15 cellular contexts compared by ENCODE assay signal in the genomic region with DNA sequence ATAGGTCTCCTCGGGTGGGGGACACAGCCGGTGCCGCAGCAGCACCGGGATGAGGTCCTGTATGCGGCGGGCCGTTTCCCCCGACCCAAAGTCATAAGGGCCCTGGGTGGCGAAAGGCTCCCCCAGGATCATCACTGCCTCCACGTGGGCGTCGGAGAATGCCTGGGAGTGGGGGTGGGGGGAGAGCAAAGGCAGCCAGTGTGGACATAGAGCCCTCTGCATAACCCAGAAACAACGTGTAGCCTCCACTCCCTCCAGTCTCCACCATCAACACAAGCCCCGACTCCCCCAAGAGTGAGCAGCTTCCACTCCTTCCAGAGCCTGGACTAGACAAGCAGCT. TPM values are rescaled to one million over a fixed set of nuclear protein-coding genes. Genes with fewer than 3 reads are reported as not detected.
A peak's percentile ranks its signal among the peaks of the same experiment; 100 is the strongest.
DNase-seq lines count a peak whose midpoint lies in the region; ATAC-seq and TF ChIP-seq lines count a peak whose summit lies in the region.
"Had no signal": no experiment of that assay in that cellular context is flagged by ENCODE, and none has a peak within 500 bp of the region (broad histone marks: within the 10 kb centered on the region; RNA-seq: fewer than 3 reads in every experiment).

No MANE protein-coding gene starts in this region.

- peaks cover 26 to 46% (median 37%) of the 10 kb centered on the region in 3 donors for H3K4me1 ChIP-seq in esophagus squamous epithelium

- H3K27ac Mint-ChIP-seq in IgD-negative memory B cell: peak overlapping the region in 2 of 3 donors; percentile 15 to 31
- peak overlapping the region; percentile 29 for H3K27ac Mint-ChIP-seq in stimulated activated effector memory CD8-positive, alpha-beta T cell treated with anti-CD3 and anti-CD28 coated beads, Interleukin-12 subunit alpha, Interleukin-12 subunit beta, amount 100 ng/mL, for 72 hours
- H3K27ac Mint-ChIP-seq: activated naive CD8-positive, alpha-beta T cell had no signal

- no peaks in the 10 kb centered on the region for H3K27me3 Mint-ChIP-seq in IgD-negative memory B cell
- H3K27me3 Mint-ChIP-seq: activated naive CD8-positive, alpha-beta T cell; CD4-positive, CD25-positive, alpha-beta regulatory T cell; central memory CD8-positive, alpha-beta T cell had no signal

- H3K9me3 Mint-ChIP-seq in IgD-negative memory B cell: no peaks in the 10 kb centered on the region
- no peaks in the 10 kb centered on the region for H3K9me3 Mint-ChIP-seq in stimulated activated effector memory CD8-positive, alpha-beta T cell treated with anti-CD3 and anti-CD28 coated beads, Interleukin-12 subunit alpha, Interleukin-12 subunit beta, amount 100 ng/mL, for 72 hours
- H3K9me3 Mint-ChIP-seq: CD4-positive, CD25-positive, alpha-beta regulatory T cell; central memory CD8-positive, alpha-beta T cell had no signal

- 94 to 100% methylated on average over 2 to 13 of the region's 14 CpGs for WGBS in esophagus squamous epithelium, 2 donors

- intact Hi-C loops in esophagus squamous epithelium (cut with DNase I): no loop called here

- H3K4me3 Mint-ChIP-seq in IgD-negative memory B cell: no peak overlapping the region
- no peak overlapping the region for H3K4me3 Mint-ChIP-seq in stimulated activated effector memory CD8-positive, alpha-beta T cell treated with anti-CD3 and anti-CD28 coated beads, Interleukin-12 subunit alpha, Interleukin-12 subunit beta, amount 100 ng/mL, for 72 hours

- H3K9me3 ChIP-seq in esophagus squamous epithelium: no peaks in the 10 kb centered on the region
- H3K9me3 ChIP-seq: thoracic aorta had no signal

- TF ChIP-seq POLR2A in esophagus squamous epithelium (IDR thresholded peaks at IDR 0.05): no peak

- H3K27me3 ChIP-seq in esophagus squamous epithelium: no peaks in the 10 kb centered on the region

- TF ChIP-seq CTCF in esophagus squamous epithelium (IDR thresholded peaks at IDR 0.05): no peak

- no peak overlapping the region for H3K4me3 ChIP-seq in esophagus squamous epithelium

- peaks cover 0 to 53% (median 6%) of the 10 kb centered on the region in 3 donors for H3K36me3 ChIP-seq in esophagus squamous epithelium

- peaks cover 0 to 3% (median 2%) of the 10 kb centered on the region in 3 donors for H3K4me1 Mint-ChIP-seq in IgD-negative memory B cell
- peaks cover 5% of the 10 kb centered on the region for H3K4me1 Mint-ChIP-seq in stimulated activated effector memory CD8-positive, alpha-beta T cell treated with anti-CD3 and anti-CD28 coated beads, Interleukin-12 subunit alpha, Interleukin-12 subunit beta, amount 100 ng/mL, for 72 hours

- DNase-seq in DMS 273 (lab: John Stamatoyannopoulos, UW; ENCODE audit: unreplicated experiment) (peak; percentile 70), DMS 273 treated with DMSO at 0.1 percent for 48 hours (lab: John Stamatoyannopoulos, UW) (no peak), esophagus squamous epithelium (lab: John Stamatoyannopoulos, UW) (no peak), pons (ENCODE audit: low spot score) (no peak)
- DNase-seq in stimulated activated effector memory CD8-positive, alpha-beta T cell treated with anti-CD3 and anti-CD28 coated beads, Interleukin-12 subunit alpha, Interleukin-12 subunit beta, amount 100 ng/mL, for 72 hours (ENCODE audit: low spot score in 2 of 2): no peak
- DNase-seq: CD4-positive, CD25-positive, alpha-beta regulatory T cell; Kasumi-1; NCI-H1436; stimulated activated CD4-positive, alpha-beta T cell treated with anti-CD3 and anti-CD28 coated beads, Interleukin-12 subunit alpha, Interleukin-12 subunit beta, amount 100 ng/mL, for 4 hours had no signal

- peak overlapping the region in 3 of 4 donors; percentile 93 to 94 (median 94) for H3K27ac ChIP-seq in esophagus squamous epithelium

- ATAC-seq in stimulated activated effector memory CD8-positive, alpha-beta T cell treated with anti-CD3 and anti-CD28 coated beads, Interleukin-12 subunit alpha, Interleukin-12 subunit beta, amount 100 ng/mL, for 72 hours: no peak
- ATAC-seq in HG03159 (IDR thresholded peaks at IDR 0.05; ENCODE audit: unreplicated experiment) (no peak), HG03280 (IDR thresholded peaks at IDR 0.05; ENCODE audit: unreplicated experiment) (no peak)

- no peaks in the 10 kb centered on the region for H3K36me3 Mint-ChIP-seq in IgD-negative memory B cell
- H3K36me3 Mint-ChIP-seq in stimulated activated effector memory CD8-positive, alpha-beta T cell treated with anti-CD3 and anti-CD28 coated beads, Interleukin-12 subunit alpha, Interleukin-12 subunit beta, amount 100 ng/mL, for 72 hours: peaks cover 13% of the 10 kb centered on the region
- H3K36me3 Mint-ChIP-seq: activated naive CD8-positive, alpha-beta T cell had no signal

RNA-seq across cellular contexts. Expression of a gene that starts 1.7 kb away (rescaled TPM):
- 4.0 TPM for polyA plus RNA-seq in IgD-negative memory B cell
- total RNA-seq in esophagus squamous epithelium: 10 to 100 TPM; 11.2 to 20.8 (median 15.8) TPM

RNA-seq across cellular contexts. Expression of a gene that starts 24.5 kb away (rescaled TPM):
- 24.2 TPM for polyA plus RNA-seq in IgD-negative memory B cell
- total RNA-seq in esophagus squamous epithelium: 10 to 100 TPM; 19.3 to 64.1 (median 33.3) TPM

RNA-seq across cellular contexts. Expression of a gene that starts 24.7 kb away (rescaled TPM):
- polyA plus RNA-seq in IgD-negative memory B cell: 8.8 TPM
- total RNA-seq in esophagus squamous epithelium: 100 to 1,000 TPM in 2 of 4 donors, 10 to 100 TPM in 2; 58.5 to 127 (median 95.7) TPM

RNA-seq across cellular contexts. Expression of a gene that starts 58.1 kb away (rescaled TPM):
- polyA plus RNA-seq in IgD-negative memory B cell: 4.9 TPM
- 1 to 10 TPM; 2.1 to 2.8 (median 2.4) TPM for total RNA-seq in esophagus squamous epithelium

RNA-seq across cellular contexts. Expression of a gene that starts 58.8 kb away (rescaled TPM):
- polyA plus RNA-seq in IgD-negative memory B cell: 96.4 TPM
- total RNA-seq in esophagus squamous epithelium: 10 to 100 TPM; 45.0 to 79.5 (median 51.0) TPM
